12 cellular contexts compared by ENCODE assay signal in the genomic region with DNA sequence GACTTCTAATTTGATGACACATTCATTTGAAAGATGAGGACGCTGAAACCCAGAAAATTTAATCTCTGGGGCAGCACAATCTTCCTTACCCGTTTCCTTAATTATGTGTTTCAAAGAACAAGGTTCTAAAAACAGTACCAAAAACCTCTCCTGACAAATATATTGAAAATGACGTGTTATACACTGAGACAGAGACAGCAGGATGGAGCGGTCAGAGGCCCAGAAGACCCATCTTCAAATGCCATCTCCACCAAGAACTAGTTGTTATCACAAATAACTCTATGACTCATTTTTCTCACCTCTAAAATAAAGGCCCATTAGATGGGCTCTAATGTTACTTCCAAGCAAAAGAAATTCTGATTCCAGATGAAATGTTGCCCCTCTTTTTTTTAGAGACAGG.
"Had no signal": no experiment of that assay in that cellular context is flagged by ENCODE, and none has a peak within 500 bp of the region (broad histone marks: within the 10 kb centered on the region; RNA-seq: fewer than 3 reads in every experiment).

No MANE protein-coding gene starts in this region.

- H3K4me1 Mint-ChIP-seq: immature natural killer cell had no signal

- H3K27ac Mint-ChIP-seq: effector memory CD8-positive, alpha-beta T cell; immature natural killer cell; mesothelial cell of epicardium; nephron progenitor cell; WTC11 had no signal

- H3K4me3 Mint-ChIP-seq: effector memory CD8-positive, alpha-beta T cell; immature natural killer cell; mesothelial cell of epicardium; naive B cell; nephron progenitor cell; WTC11 had no signal

- DNase-seq: activated effector memory CD4-positive, alpha-beta T cell treated with Interleukin-2 at 50 U/mL for 16 hours; cortex of kidney; heart left ventricle; kidney; spleen; stimulated activated naive CD4-positive, alpha-beta T cell treated with Interleukin-2 at 50 U/mL for 16 hours had no signal

- H3K36me3 Mint-ChIP-seq: immature natural killer cell, mesothelial cell of epicardium, naive B cell had no signal

- H3K9me3 Mint-ChIP-seq: effector memory CD8-positive, alpha-beta T cell; immature natural killer cell; mesothelial cell of epicardium; naive B cell; nephron progenitor cell had no signal
